ENCODE assay signal across 2 cellular contexts in the genomic region with DNA sequence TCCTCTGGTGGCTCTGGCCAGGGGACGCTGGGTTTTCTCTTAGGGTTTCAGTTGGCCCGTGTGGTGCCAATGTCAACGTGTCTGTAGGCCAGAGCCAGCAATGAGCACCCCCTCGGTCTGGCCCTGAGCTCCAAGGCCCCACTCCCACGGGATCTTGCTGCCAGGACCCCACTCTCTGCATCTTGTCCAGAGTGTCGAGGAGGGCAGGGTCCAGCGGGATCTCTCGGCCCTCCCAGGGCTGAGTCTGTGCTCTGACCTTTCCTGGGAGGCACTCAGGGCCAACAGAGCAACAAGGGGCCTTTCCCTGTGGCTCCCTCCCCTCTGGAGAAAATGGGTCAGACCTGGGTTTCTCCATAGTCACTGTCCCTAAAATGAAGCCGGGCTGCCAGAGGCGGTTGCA.
TF ChIP-seq lines count a peak whose summit lies in the region.

No MANE protein-coding gene starts in this region.

TF ChIP-seq in HepG2, 621 proteins besides CTCF, POLR2A, EP300 and RAD21:
- TF ChIP-seq RBM22 (optimal IDR thresholded peaks at IDR 0.05; ENCODE audit: low read length) (no peak), MYC (CRISPR knock-in tag; IDR thresholded peaks at IDR 0.05; ENCODE audit: borderline replicate concordance) (no peak), SP1 (IDR thresholded peaks at IDR 0.05) (no peak), SP1 (CRISPR knock-in tag; IDR thresholded peaks at IDR 0.05) (no peak)
- TF ChIP-seq, protein P1, sequence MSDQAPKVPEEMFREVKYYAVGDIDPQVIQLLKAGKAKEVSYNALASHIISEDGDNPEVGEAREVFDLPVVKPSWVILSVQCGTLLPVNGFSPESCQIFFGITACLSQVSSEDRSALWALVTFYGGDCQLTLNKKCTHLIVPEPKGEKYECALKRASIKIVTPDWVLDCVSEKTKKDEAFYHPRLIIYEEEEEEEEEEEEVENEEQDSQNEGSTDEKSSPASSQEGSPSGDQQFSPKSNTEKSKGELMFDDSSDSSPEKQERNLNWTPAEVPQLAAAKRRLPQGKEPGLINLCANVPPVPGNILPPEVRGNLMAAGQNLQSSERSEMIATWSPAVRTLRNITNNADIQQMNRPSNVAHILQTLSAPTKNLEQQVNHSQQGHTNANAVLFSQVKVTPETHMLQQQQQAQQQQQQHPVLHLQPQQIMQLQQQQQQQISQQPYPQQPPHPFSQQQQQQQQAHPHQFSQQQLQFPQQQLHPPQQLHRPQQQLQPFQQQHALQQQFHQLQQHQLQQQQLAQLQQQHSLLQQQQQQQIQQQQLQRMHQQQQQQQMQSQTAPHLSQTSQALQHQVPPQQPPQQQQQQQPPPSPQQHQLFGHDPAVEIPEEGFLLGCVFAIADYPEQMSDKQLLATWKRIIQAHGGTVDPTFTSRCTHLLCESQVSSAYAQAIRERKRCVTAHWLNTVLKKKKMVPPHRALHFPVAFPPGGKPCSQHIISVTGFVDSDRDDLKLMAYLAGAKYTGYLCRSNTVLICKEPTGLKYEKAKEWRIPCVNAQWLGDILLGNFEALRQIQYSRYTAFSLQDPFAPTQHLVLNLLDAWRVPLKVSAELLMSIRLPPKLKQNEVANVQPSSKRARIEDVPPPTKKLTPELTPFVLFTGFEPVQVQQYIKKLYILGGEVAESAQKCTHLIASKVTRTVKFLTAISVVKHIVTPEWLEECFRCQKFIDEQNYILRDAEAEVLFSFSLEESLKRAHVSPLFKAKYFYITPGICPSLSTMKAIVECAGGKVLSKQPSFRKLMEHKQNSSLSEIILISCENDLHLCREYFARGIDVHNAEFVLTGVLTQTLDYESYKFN (CRISPR knock-in tag; conservative IDR thresholded peaks at IDR 0.05), result no peak
- TF ChIP-seq, protein P2, sequence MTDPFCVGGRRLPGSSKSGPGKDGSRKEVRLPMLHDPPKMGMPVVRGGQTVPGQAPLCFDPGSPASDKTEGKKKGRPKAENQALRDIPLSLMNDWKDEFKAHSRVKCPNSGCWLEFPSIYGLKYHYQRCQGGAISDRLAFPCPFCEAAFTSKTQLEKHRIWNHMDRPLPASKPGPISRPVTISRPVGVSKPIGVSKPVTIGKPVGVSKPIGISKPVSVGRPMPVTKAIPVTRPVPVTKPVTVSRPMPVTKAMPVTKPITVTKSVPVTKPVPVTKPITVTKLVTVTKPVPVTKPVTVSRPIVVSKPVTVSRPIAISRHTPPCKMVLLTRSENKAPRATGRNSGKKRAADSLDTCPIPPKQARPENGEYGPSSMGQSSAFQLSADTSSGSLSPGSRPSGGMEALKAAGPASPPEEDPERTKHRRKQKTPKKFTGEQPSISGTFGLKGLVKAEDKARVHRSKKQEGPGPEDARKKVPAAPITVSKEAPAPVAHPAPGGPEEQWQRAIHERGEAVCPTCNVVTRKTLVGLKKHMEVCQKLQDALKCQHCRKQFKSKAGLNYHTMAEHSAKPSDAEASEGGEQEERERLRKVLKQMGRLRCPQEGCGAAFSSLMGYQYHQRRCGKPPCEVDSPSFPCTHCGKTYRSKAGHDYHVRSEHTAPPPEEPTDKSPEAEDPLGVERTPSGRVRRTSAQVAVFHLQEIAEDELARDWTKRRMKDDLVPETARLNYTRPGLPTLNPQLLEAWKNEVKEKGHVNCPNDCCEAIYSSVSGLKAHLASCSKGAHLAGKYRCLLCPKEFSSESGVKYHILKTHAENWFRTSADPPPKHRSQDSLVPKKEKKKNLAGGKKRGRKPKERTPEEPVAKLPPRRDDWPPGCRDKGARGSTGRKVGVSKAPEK (CRISPR knock-in tag; IDR thresholded peaks at IDR 0.05; ENCODE audit: borderline replicate concordance), result no peak
TF ChIP-seq in HepG2: peak in this region for 0.

TF ChIP-seq in SK-N-SH, 30 proteins besides CTCF, POLR2A, EP300 and RAD21:
- no peak for TF ChIP-seq MEF2A (IDR thresholded peaks at IDR 0.05; ENCODE audit: borderline replicate concordance, low read depth)
- no peak for TF ChIP-seq FOXM1 (IDR thresholded peaks at IDR 0.05; ENCODE audit: low read depth)
- TF ChIP-seq, protein P3, sequence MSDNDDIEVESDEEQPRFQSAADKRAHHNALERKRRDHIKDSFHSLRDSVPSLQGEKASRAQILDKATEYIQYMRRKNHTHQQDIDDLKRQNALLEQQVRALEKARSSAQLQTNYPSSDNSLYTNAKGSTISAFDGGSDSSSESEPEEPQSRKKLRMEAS (IDR thresholded peaks at IDR 0.05; ENCODE audit: low read depth), result no peak
- no peak for TF ChIP-seq TEAD4 (IDR thresholded peaks at IDR 0.05; ENCODE audit: borderline replicate concordance, insufficient read depth)
- no peak for TF ChIP-seq RCOR1 (IDR thresholded peaks at IDR 0.05; ENCODE audit: low read length)
- TF ChIP-seq, protein P4, sequence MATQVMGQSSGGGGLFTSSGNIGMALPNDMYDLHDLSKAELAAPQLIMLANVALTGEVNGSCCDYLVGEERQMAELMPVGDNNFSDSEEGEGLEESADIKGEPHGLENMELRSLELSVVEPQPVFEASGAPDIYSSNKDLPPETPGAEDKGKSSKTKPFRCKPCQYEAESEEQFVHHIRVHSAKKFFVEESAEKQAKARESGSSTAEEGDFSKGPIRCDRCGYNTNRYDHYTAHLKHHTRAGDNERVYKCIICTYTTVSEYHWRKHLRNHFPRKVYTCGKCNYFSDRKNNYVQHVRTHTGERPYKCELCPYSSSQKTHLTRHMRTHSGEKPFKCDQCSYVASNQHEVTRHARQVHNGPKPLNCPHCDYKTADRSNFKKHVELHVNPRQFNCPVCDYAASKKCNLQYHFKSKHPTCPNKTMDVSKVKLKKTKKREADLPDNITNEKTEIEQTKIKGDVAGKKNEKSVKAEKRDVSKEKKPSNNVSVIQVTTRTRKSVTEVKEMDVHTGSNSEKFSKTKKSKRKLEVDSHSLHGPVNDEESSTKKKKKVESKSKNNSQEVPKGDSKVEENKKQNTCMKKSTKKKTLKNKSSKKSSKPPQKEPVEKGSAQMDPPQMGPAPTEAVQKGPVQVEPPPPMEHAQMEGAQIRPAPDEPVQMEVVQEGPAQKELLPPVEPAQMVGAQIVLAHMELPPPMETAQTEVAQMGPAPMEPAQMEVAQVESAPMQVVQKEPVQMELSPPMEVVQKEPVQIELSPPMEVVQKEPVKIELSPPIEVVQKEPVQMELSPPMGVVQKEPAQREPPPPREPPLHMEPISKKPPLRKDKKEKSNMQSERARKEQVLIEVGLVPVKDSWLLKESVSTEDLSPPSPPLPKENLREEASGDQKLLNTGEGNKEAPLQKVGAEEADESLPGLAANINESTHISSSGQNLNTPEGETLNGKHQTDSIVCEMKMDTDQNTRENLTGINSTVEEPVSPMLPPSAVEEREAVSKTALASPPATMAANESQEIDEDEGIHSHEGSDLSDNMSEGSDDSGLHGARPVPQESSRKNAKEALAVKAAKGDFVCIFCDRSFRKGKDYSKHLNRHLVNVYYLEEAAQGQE (IDR thresholded peaks at IDR 0.05; ENCODE audit: low read depth, low read length), result no peak
- no peak for TF ChIP-seq SMC3 (IDR thresholded peaks at IDR 0.05; ENCODE audit: low read depth, low read length)
- no peak for TF ChIP-seq ELF1 (IDR thresholded peaks at IDR 0.05)
- TF ChIP-seq, protein P5, sequence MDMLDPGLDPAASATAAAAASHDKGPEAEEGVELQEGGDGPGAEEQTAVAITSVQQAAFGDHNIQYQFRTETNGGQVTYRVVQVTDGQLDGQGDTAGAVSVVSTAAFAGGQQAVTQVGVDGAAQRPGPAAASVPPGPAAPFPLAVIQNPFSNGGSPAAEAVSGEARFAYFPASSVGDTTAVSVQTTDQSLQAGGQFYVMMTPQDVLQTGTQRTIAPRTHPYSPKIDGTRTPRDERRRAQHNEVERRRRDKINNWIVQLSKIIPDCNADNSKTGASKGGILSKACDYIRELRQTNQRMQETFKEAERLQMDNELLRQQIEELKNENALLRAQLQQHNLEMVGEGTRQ (IDR thresholded peaks at IDR 0.05; ENCODE audit: borderline replicate concordance, low read depth, low read length), result no peak
- TF ChIP-seq, protein P6, sequence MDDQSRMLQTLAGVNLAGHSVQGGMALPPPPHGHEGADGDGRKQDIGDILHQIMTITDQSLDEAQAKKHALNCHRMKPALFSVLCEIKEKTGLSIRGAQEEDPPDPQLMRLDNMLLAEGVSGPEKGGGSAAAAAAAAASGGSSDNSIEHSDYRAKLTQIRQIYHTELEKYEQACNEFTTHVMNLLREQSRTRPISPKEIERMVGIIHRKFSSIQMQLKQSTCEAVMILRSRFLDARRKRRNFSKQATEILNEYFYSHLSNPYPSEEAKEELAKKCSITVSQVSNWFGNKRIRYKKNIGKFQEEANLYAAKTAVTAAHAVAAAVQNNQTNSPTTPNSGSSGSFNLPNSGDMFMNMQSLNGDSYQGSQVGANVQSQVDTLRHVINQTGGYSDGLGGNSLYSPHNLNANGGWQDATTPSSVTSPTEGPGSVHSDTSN (IDR thresholded peaks at IDR 0.05), result no peak
- TF ChIP-seq, protein P7, sequence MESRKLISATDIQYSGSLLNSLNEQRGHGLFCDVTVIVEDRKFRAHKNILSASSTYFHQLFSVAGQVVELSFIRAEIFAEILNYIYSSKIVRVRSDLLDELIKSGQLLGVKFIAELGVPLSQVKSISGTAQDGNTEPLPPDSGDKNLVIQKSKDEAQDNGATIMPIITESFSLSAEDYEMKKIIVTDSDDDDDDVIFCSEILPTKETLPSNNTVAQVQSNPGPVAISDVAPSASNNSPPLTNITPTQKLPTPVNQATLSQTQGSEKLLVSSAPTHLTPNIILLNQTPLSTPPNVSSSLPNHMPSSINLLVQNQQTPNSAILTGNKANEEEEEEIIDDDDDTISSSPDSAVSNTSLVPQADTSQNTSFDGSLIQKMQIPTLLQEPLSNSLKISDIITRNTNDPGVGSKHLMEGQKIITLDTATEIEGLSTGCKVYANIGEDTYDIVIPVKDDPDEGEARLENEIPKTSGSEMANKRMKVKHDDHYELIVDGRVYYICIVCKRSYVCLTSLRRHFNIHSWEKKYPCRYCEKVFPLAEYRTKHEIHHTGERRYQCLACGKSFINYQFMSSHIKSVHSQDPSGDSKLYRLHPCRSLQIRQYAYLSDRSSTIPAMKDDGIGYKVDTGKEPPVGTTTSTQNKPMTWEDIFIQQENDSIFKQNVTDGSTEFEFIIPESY (IDR thresholded peaks at IDR 0.05; ENCODE audit: borderline replicate concordance, low read depth), result no peak
- TF ChIP-seq GABPA (IDR thresholded peaks at IDR 0.05; ENCODE audit: low read depth), result no peak
- TF ChIP-seq SIN3A (IDR thresholded peaks at IDR 0.05; ENCODE audit: borderline replicate concordance, low read depth, low read length), result no peak
- TF ChIP-seq EZH2phosphoT487 (IDR thresholded peaks at IDR 0.05; ENCODE audit: borderline replicate concordance, low read depth), result no peak
- TF ChIP-seq, protein P8, sequence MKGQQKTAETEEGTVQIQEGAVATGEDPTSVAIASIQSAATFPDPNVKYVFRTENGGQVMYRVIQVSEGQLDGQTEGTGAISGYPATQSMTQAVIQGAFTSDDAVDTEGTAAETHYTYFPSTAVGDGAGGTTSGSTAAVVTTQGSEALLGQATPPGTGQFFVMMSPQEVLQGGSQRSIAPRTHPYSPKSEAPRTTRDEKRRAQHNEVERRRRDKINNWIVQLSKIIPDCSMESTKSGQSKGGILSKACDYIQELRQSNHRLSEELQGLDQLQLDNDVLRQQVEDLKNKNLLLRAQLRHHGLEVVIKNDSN (IDR thresholded peaks at IDR 0.05; ENCODE audit: borderline replicate concordance, low read depth), result no peak
- no peak for TF ChIP-seq TAF1 (IDR thresholded peaks at IDR 0.05; ENCODE audit: borderline replicate concordance, low read depth, low read length)
- TF ChIP-seq NFIC (IDR thresholded peaks at IDR 0.05; ENCODE audit: borderline replicate concordance), result no peak
- TF ChIP-seq JUND (IDR thresholded peaks at IDR 0.05), result no peak
- no peak for TF ChIP-seq MXI1 (IDR thresholded peaks at IDR 0.05; ENCODE audit: low read depth, low read length)
- no peak for TF ChIP-seq RFX5 (IDR thresholded peaks at IDR 0.05; ENCODE audit: low read length)
